ENCODE assay signal across 8 cellular contexts in genomic region chr1:151510614-151510956, GRCh38. TPM values are rescaled to one million over a fixed set of nuclear protein-coding genes. Genes with fewer than 3 reads are reported as not detected.
DNase-seq lines count a peak whose midpoint lies in the region; ATAC-seq and TF ChIP-seq lines count a peak whose summit lies in the region.

No MANE protein-coding gene starts in this region.

- no peaks in the 10 kb centered on the region for H3K9me3 ChIP-seq in suprapubic skin

- peak overlapping the region; percentile 82 for H3K4me3 Mint-ChIP-seq in T-helper 1 cell treated with Interleukin-12 subunit alpha and Interleukin-12 subunit beta and Interleukin-4 antibody, amounts not matched to agents 30 μg/mL and 1 μg/mL, for 36 hours
- peak overlapping the region; percentile 84 for H3K4me3 Mint-ChIP-seq in activated naive CD8-positive, alpha-beta T cell treated with anti-CD3 and anti-CD28 coated beads, Interleukin-2, amount 10 ng/mL, durations not matched to agents 7 days and 5 days

- POLR2A ChIA-PET in activated naive CD8-positive, alpha-beta T cell treated with anti-CD3 and anti-CD28 coated beads, Interleukin-2, amount 10 ng/mL, durations not matched to agents 7 days and 5 days (lab: Charles Lee) = interaction anchor here (0.9 to 1.1 kb wide), 2 partner anchors 252 to 317 kb away, joined by 3 to 4 read pairs; no protein-coding TSS in a partner anchor

- H3K4me3 ChIP-seq in suprapubic skin = peak overlapping the region; percentile 77

- H3K4me1 Mint-ChIP-seq in T-helper 1 cell treated with Interleukin-12 subunit alpha and Interleukin-12 subunit beta and Interleukin-4 antibody, amounts not matched to agents 30 μg/mL and 1 μg/mL, for 36 hours (ENCODE audit: low read depth) = peaks cover 16% of the 10 kb centered on the region
- H3K4me1 Mint-ChIP-seq in activated naive CD8-positive, alpha-beta T cell treated with anti-CD3 and anti-CD28 coated beads, Interleukin-2, amount 10 ng/mL, durations not matched to agents 7 days and 5 days = peaks cover 22% of the 10 kb centered on the region

- H3K27me3 ChIP-seq in layer of hippocampus (ENCODE audit: control insufficient read depth, insufficient read depth, low read length) (no peaks in the 10 kb centered on the region), suprapubic skin (no peaks in the 10 kb centered on the region)

- no peak for TF ChIP-seq POLR2A in suprapubic skin (IDR thresholded peaks at IDR 0.05)

- no peaks in the 10 kb centered on the region for H3K9me3 Mint-ChIP-seq in T-helper 1 cell treated with Interleukin-12 subunit alpha and Interleukin-12 subunit beta and Interleukin-4 antibody, amounts not matched to agents 30 μg/mL and 1 μg/mL, for 36 hours
- no peaks in the 10 kb centered on the region for H3K9me3 Mint-ChIP-seq in activated naive CD8-positive, alpha-beta T cell treated with anti-CD3 and anti-CD28 coated beads, Interleukin-2, amount 10 ng/mL, durations not matched to agents 7 days and 5 days

- DNase-seq in T-helper 1 cell (no peak), suprapubic skin (ENCODE audit: low spot score in 2 of 2) (no peak)
- no peak for DNase-seq in activated naive CD8-positive, alpha-beta T cell treated with anti-CD3 and anti-CD28 coated beads, Interleukin-2, amount 10 ng/mL, durations not matched to agents 7 days and 5 days

- H3K27ac ChIP-seq in layer of hippocampus (ENCODE audit: low read depth, low read length) = peak overlapping the region; percentile 88
- H3K27ac ChIP-seq in suprapubic skin = peak overlapping the region; percentile 72

- H3K36me3 ChIP-seq in suprapubic skin = no peaks in the 10 kb centered on the region

- 6% methylated on average over 10 of the region's 10 CpGs for WGBS in suprapubic skin

- H3K4me1 ChIP-seq in suprapubic skin = peaks cover 39% of the 10 kb centered on the region

- no peak for TF ChIP-seq EP300 in suprapubic skin (IDR thresholded peaks at IDR 0.05)

- H3K27me3 Mint-ChIP-seq in T-helper 1 cell treated with Interleukin-12 subunit alpha and Interleukin-12 subunit beta and Interleukin-4 antibody, amounts not matched to agents 30 μg/mL and 1 μg/mL, for 36 hours (ENCODE audit: low read depth) = peaks cover 31% of the 10 kb centered on the region
- peaks cover 24% of the 10 kb centered on the region for H3K27me3 Mint-ChIP-seq in activated naive CD8-positive, alpha-beta T cell treated with anti-CD3 and anti-CD28 coated beads, Interleukin-2, amount 10 ng/mL, durations not matched to agents 7 days and 5 days

- TF ChIP-seq CTCF in suprapubic skin (IDR thresholded peaks at IDR 0.05) = no peak

- no peak for ATAC-seq in activated naive CD8-positive, alpha-beta T cell treated with anti-CD3 and anti-CD28 coated beads, Interleukin-2, amount 10 ng/mL, durations not matched to agents 7 days and 5 days (ENCODE audit: low read depth)
- ATAC-seq in HG03139 (IDR thresholded peaks at IDR 0.05; ENCODE audit: unreplicated experiment) = no peak
- no peak for ATAC-seq in GM19328 (IDR thresholded peaks at IDR 0.05; ENCODE audit: unreplicated experiment)
- ATAC-seq in HG02623 (IDR thresholded peaks at IDR 0.05; ENCODE audit: unreplicated experiment) = no peak

- H3K36me3 Mint-ChIP-seq in T-helper 1 cell treated with Interleukin-12 subunit alpha and Interleukin-12 subunit beta and Interleukin-4 antibody, amounts not matched to agents 30 μg/mL and 1 μg/mL, for 36 hours (ENCODE audit: low read depth) = no peaks in the 10 kb centered on the region
- no peaks in the 10 kb centered on the region for H3K36me3 Mint-ChIP-seq in activated naive CD8-positive, alpha-beta T cell treated with anti-CD3 and anti-CD28 coated beads, Interleukin-2, amount 10 ng/mL, durations not matched to agents 7 days and 5 days

- peak overlapping the region; percentile 12 for H3K27ac Mint-ChIP-seq in T-helper 1 cell treated with Interleukin-12 subunit alpha and Interleukin-12 subunit beta and Interleukin-4 antibody, amounts not matched to agents 30 μg/mL and 1 μg/mL, for 36 hours
- peak overlapping the region; percentile 56 for H3K27ac Mint-ChIP-seq in activated naive CD8-positive, alpha-beta T cell treated with anti-CD3 and anti-CD28 coated beads, Interleukin-2, amount 10 ng/mL, durations not matched to agents 7 days and 5 days

RNA-seq across cellular contexts. Expression of gene CGN, which starts 0.6 kb away (rescaled TPM):
- under 1 TPM; 0.33 to 0.40 TPM for total RNA-seq in activated naive CD8-positive, alpha-beta T cell treated with anti-CD3 and anti-CD28 coated beads, Interleukin-2, amount 10 ng/mL, durations not matched to agents 7 days and 5 days
- total RNA-seq in suprapubic skin = 10 to 100 TPM; 37.9 to 62.4 (median 41.7) TPM

RNA-seq across cellular contexts. Expression of gene TUFT1, which starts 29.5 kb away (rescaled TPM):
- 1 to 10 TPM; 1.5 TPM for total RNA-seq in activated naive CD8-positive, alpha-beta T cell treated with anti-CD3 and anti-CD28 coated beads, Interleukin-2, amount 10 ng/mL, durations not matched to agents 7 days and 5 days
- total RNA-seq in suprapubic skin = 100 to 1,000 TPM in 1 of 4 donors, 10 to 100 TPM in 3; 83.4 to 121 (median 91.5) TPM

RNA-seq across cellular contexts. Expression of gene POGZ, which starts 51.3 kb away (rescaled TPM):
- total RNA-seq in activated naive CD8-positive, alpha-beta T cell treated with anti-CD3 and anti-CD28 coated beads, Interleukin-2, amount 10 ng/mL, durations not matched to agents 7 days and 5 days = 100 to 1,000 TPM in 1 of 2 experiments, 10 to 100 TPM in 1; 94.8 to 104 TPM
- 10 to 100 TPM; 29.3 to 87.3 (median 57.3) TPM for total RNA-seq in suprapubic skin

Comparison
In these comparisons a context has a peak if more than half of its experiments do, and no peak if none do; other contexts are left out.
1. RNA of gene CGN, which starts 0.6 kb away (total RNA-seq): 37.9 to 62.4 TPM in suprapubic skin; 0.33 to 0.40 TPM in activated naive CD8-positive, alpha-beta T cell treated with anti-CD3 and anti-CD28 coated beads, Interleukin-2, amount 10 ng/mL, durations not matched to agents 7 days and 5 days; every median in the first group is over 10 times any median in the second.
2. RNA of gene TUFT1, which starts 29.5 kb away (total RNA-seq): 83.4 to 121 TPM in suprapubic skin; 1.5 TPM in activated naive CD8-positive, alpha-beta T cell treated with anti-CD3 and anti-CD28 coated beads, Interleukin-2, amount 10 ng/mL, durations not matched to agents 7 days and 5 days; every median in the first group is over 10 times any median in the second.